ENCODE assay signal across 1 cellular context in genomic region chr14:105181542-105182295, GRCh38.
TF ChIP-seq lines count a peak whose summit lies in the region.

No MANE protein-coding gene starts in this region.

TF ChIP-seq in GM12878, 131 proteins besides CTCF, POLR2A, EP300 and RAD21 (continued from another document):
- no peak for TF ChIP-seq CBFB (IDR thresholded peaks at IDR 0.05; ENCODE audit: low read depth)
- TF ChIP-seq CBX5 (IDR thresholded peaks at IDR 0.05; ENCODE audit: low read depth) = no peak
- TF ChIP-seq IKZF1 (conservative IDR thresholded peaks at IDR 0.05) = no peak
- no peak for TF ChIP-seq KLF5 (IDR thresholded peaks at IDR 0.05; ENCODE audit: partially characterized antibody)
- no peak for TF ChIP-seq JUND (IDR thresholded peaks at IDR 0.05; ENCODE audit: low read depth, low read length)
- no peak for TF ChIP-seq SKIL (IDR thresholded peaks at IDR 0.05; ENCODE audit: low read depth, poor library complexity, severe bottlenecking)
- no peak for TF ChIP-seq RCOR1 (conservative IDR thresholded peaks at IDR 0.05; ENCODE audit: low read depth, low read length)
- no peak for TF ChIP-seq BRCA1 (IDR thresholded peaks at IDR 0.05; ENCODE audit: low read depth, low read length)
- TF ChIP-seq ESRRA (IDR thresholded peaks at IDR 0.05; ENCODE audit: low read length) = no peak
- TF ChIP-seq SMC3 (IDR thresholded peaks at IDR 0.05; ENCODE audit: borderline replicate concordance, low read length) = no peak
- TF ChIP-seq YBX1 (IDR thresholded peaks at IDR 0.05) = no peak
- TF ChIP-seq CREB1 (IDR thresholded peaks at IDR 0.05; ENCODE audit: low read depth) = no peak
- no peak for TF ChIP-seq MEF2A (IDR thresholded peaks at IDR 0.05; ENCODE audit: insufficient read depth, low read depth, low read length)
- TF ChIP-seq MEF2B (IDR thresholded peaks at IDR 0.05; ENCODE audit: partially characterized antibody, poor library complexity, severe bottlenecking) = no peak
- TF ChIP-seq POLR2AphosphoS2 (IDR thresholded peaks at IDR 0.05; ENCODE audit: low read depth, low read length) = no peak
- TF ChIP-seq PAX8 (IDR thresholded peaks at IDR 0.05) = no peak
TF ChIP-seq in GM12878: peak in this region for 0.
